Comparison of ENCODE assay signal across 1 cellular context in the genomic region with DNA sequence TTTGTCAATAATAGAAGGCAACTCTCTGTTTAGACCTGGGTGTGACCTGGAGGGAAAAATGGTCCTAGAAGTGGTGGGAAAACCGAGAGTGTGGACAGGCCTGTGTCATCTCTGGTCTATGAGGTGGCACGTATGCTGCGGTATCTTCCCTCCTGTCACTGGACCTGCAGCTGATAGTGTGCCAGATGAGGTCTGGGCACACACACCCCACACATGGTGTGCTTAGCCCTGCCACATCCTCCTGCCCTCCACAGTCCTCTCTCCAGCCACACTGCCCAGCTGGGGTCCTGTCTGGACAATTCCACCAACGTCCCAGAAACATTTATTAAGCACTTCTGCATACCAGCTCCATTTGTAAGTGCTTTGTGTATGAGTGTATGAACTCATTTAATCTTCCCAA.
TF ChIP-seq lines count a peak whose summit lies in the region.

No MANE protein-coding gene starts in this region.

TF ChIP-seq in HEK293T, 16 proteins besides CTCF, POLR2A, EP300 and RAD21 (continued from another document):
- TF ChIP-seq, protein P1, sequence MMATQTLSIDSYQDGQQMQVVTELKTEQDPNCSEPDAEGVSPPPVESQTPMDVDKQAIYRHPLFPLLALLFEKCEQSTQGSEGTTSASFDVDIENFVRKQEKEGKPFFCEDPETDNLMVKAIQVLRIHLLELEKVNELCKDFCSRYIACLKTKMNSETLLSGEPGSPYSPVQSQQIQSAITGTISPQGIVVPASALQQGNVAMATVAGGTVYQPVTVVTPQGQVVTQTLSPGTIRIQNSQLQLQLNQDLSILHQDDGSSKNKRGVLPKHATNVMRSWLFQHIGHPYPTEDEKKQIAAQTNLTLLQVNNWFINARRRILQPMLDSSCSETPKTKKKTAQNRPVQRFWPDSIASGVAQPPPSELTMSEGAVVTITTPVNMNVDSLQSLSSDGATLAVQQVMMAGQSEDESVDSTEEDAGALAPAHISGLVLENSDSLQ (IDR thresholded peaks at IDR 0.05), result no peak
- TF ChIP-seq HDGF (IDR thresholded peaks at IDR 0.05; ENCODE audit: borderline replicate concordance) (no peak), BHLHE40 (IDR thresholded peaks at IDR 0.05; ENCODE audit: borderline replicate concordance) (no peak)
